Comparison of ENCODE assay signal across 10 cellular contexts in genomic region chr17:5705081-5705875, GRCh38.
DNase-seq lines count a peak whose midpoint lies in the region; ATAC-seq and TF ChIP-seq lines count a peak whose summit lies in the region.
"Had no signal": no experiment of that assay in that cellular context is flagged by ENCODE, and none has a peak within 500 bp of the region (broad histone marks: within the 10 kb centered on the region; RNA-seq: fewer than 3 reads in every experiment).

No MANE protein-coding gene starts in this region.

- H3K36me3 Mint-ChIP-seq in natural killer cell treated with Interleukin-12 subunit alpha and Interleukin-12 subunit beta and Interleukin-15 and Interleukin-18, amount 100 ng/mL, for 72 hours, result no peaks in the 10 kb centered on the region
- H3K36me3 Mint-ChIP-seq in T-cell, result no peaks in the 10 kb centered on the region
- H3K36me3 Mint-ChIP-seq: activated naive CD8-positive, alpha-beta T cell treated with anti-CD3 and anti-CD28 coated beads, Interleukin-2, amount 10 ng/mL, durations not matched to agents 7 days and 5 days had no signal

- H3K27ac ChIP-seq in right atrium auricular region, result no peak overlapping the region
- H3K27ac ChIP-seq in smooth muscle cell (ENCODE audit: low read depth), result no peak overlapping the region
- H3K27ac ChIP-seq: thoracic aorta had no signal

- no peak overlapping the region for H3K27ac Mint-ChIP-seq in natural killer cell treated with Interleukin-12 subunit alpha and Interleukin-12 subunit beta and Interleukin-15 and Interleukin-18, amount 100 ng/mL, for 72 hours
- H3K27ac Mint-ChIP-seq in T-cell, result no peak overlapping the region
- H3K27ac Mint-ChIP-seq: activated naive CD8-positive, alpha-beta T cell treated with anti-CD3 and anti-CD28 coated beads, Interleukin-2, amount 10 ng/mL, durations not matched to agents 7 days and 5 days had no signal

- peaks cover 30 to 31% of the 10 kb centered on the region in 2 donors for H3K27me3 Mint-ChIP-seq in natural killer cell treated with Interleukin-12 subunit alpha and Interleukin-12 subunit beta and Interleukin-15 and Interleukin-18, amount 100 ng/mL, for 72 hours
- peaks cover 23 to 29% of the 10 kb centered on the region in 2 donors for H3K27me3 Mint-ChIP-seq in T-cell

- DNase-seq in Right ventricle myocardium inferior (ENCODE audit: missing footprints) (no peak), right atrium auricular region (ENCODE audit: low spot score) (no peak), LNCaP clone FGC (ENCODE audit: low read depth) (no peak), ecto neural progenitor cell (ENCODE audit: low spot score) (peak; percentile 81), smooth muscle cell (lab: John Stamatoyannopoulos, UW; ENCODE audit: unreplicated experiment) (no peak), T-cell (no peak), midbrain (lab: John Stamatoyannopoulos, UW) (no peak)
- no peak for DNase-seq in natural killer cell treated with Interleukin-12 subunit alpha and Interleukin-12 subunit beta and Interleukin-15 and Interleukin-18, amount 100 ng/mL, for 72 hours (ENCODE audit: low spot score)
- DNase-seq: activated naive CD8-positive, alpha-beta T cell treated with anti-CD3 and anti-CD28 coated beads, Interleukin-2, amount 10 ng/mL, durations not matched to agents 7 days and 5 days had no signal

- H3K27me3 ChIP-seq in right atrium auricular region (no peaks in the 10 kb centered on the region), smooth muscle cell (ENCODE audit: low read depth) (peaks cover 8% of the 10 kb centered on the region)

- intact Hi-C loops in Right ventricle myocardium inferior (cut with DNase I), result loop anchor here (5.0 kb wide), 1 partner anchor 118 kb away; no protein-coding TSS in a partner anchor

- H3K4me3 ChIP-seq in right atrium auricular region (no peak overlapping the region), LNCaP clone FGC (ENCODE audit: low read depth, low read length) (no peak overlapping the region), smooth muscle cell (no peak overlapping the region)
- H3K4me3 ChIP-seq: thoracic aorta had no signal

- no peaks in the 10 kb centered on the region for H3K4me1 Mint-ChIP-seq in natural killer cell treated with Interleukin-12 subunit alpha and Interleukin-12 subunit beta and Interleukin-15 and Interleukin-18, amount 100 ng/mL, for 72 hours (ENCODE audit: low read depth in 2 of 2)
- no peaks in the 10 kb centered on the region for H3K4me1 Mint-ChIP-seq in T-cell
- H3K4me1 Mint-ChIP-seq: activated naive CD8-positive, alpha-beta T cell treated with anti-CD3 and anti-CD28 coated beads, Interleukin-2, amount 10 ng/mL, durations not matched to agents 7 days and 5 days had no signal

- H3K4me1 ChIP-seq in right atrium auricular region (no peaks in the 10 kb centered on the region), smooth muscle cell (ENCODE audit: low read depth) (peaks cover 17% of the 10 kb centered on the region)

- H3K4me3 Mint-ChIP-seq in natural killer cell treated with Interleukin-12 subunit alpha and Interleukin-12 subunit beta and Interleukin-15 and Interleukin-18, amount 100 ng/mL, for 72 hours, result no peak overlapping the region
- H3K4me3 Mint-ChIP-seq in T-cell, result no peak overlapping the region
- H3K4me3 Mint-ChIP-seq: activated naive CD8-positive, alpha-beta T cell treated with anti-CD3 and anti-CD28 coated beads, Interleukin-2, amount 10 ng/mL, durations not matched to agents 7 days and 5 days had no signal

- H3K9ac ChIP-seq in smooth muscle cell (ENCODE audit: low read depth), result no peak overlapping the region

- H2AFZ ChIP-seq in smooth muscle cell (ENCODE audit: low read depth), result no peak overlapping the region

- no peaks in the 10 kb centered on the region for H3F3A ChIP-seq in smooth muscle cell (ENCODE audit: low read depth)

- no peaks in the 10 kb centered on the region for H3K36me3 ChIP-seq in right atrium auricular region
- H3K36me3 ChIP-seq in smooth muscle cell (ENCODE audit: low read depth), result no peaks in the 10 kb centered on the region
- H3K36me3 ChIP-seq: thoracic aorta had no signal

- H3K9me3 ChIP-seq in right atrium auricular region (peaks cover 0 to 22% of the 10 kb centered on the region in 2 donors), smooth muscle cell (replicated peaks; ENCODE audit: low read depth) (no peaks in the 10 kb centered on the region)

- CTCF ChIA-PET in T-cell (lab: Charles Lee), result interaction anchor here (0.5 to 1.3 kb wide), 3 partner anchors 9 to 117 kb away, joined by 3 to 5 read pairs (median 3); no protein-coding TSS in a partner anchor

- no peaks in the 10 kb centered on the region for H3K9me3 Mint-ChIP-seq in natural killer cell treated with Interleukin-12 subunit alpha and Interleukin-12 subunit beta and Interleukin-15 and Interleukin-18, amount 100 ng/mL, for 72 hours
- peaks cover 0 to 6% (median 4%) of the 10 kb centered on the region in 3 donors for H3K9me3 Mint-ChIP-seq in T-cell

- TF ChIP-seq CTCF in right atrium auricular region (IDR thresholded peaks at IDR 0.05) (no peak), LNCaP clone FGC (IDR thresholded peaks at IDR 0.05; ENCODE audit: control insufficient read depth, extremely low read depth, insufficient read depth) (peak; percentile 31), smooth muscle cell (IDR thresholded peaks at IDR 0.05; ENCODE audit: borderline replicate concordance, insufficient read depth, poor library complexity, severe bottlenecking) (peak; percentile 29)

- ATAC-seq in Right ventricle myocardium inferior (peak; percentile 16), T-cell (replicated peaks in 1 of 4) (no peak)
- ATAC-seq in natural killer cell treated with Interleukin-12 subunit alpha and Interleukin-12 subunit beta and Interleukin-15 and Interleukin-18, amount 100 ng/mL, for 72 hours, result no peak

- no peaks in the 10 kb centered on the region for H3K79me2 ChIP-seq in smooth muscle cell (ENCODE audit: low read depth)

- no peak overlapping the region for H3K4me2 ChIP-seq in smooth muscle cell

- 66% methylated on average over 12 of the region's 12 CpGs for WGBS in smooth muscle cell (ENCODE audit: low lambda C conversion rate)

- POLR2A ChIA-PET in T-cell (lab: Charles Lee), result no interaction called here

- H4K20me1 ChIP-seq in smooth muscle cell (ENCODE audit: low read depth), result no peaks in the 10 kb centered on the region

Comparison
In these comparisons a context has a peak if more than half of its experiments do, and no peak if none do; other contexts are left out.
1. CTCF ChIP-seq: peak in LNCaP clone FGC (single experiment) and smooth muscle cell (single experiment); none in right atrium auricular region (0 of 2).